In genomic region chr5:76412511-76412910, GRCh38 we compare ENCODE assay signal across 19 cellular contexts.
"Had no signal": no experiment of that assay in that cellular context is flagged by ENCODE, and none has a peak within 500 bp of the region (broad histone marks: within the 10 kb centered on the region; RNA-seq: fewer than 3 reads in every experiment).

No MANE protein-coding gene starts in this region.

- H3K27ac Mint-ChIP-seq: stimulated activated memory B cell treated with anti-CD40 and anti-IgM and Interleukin-4, amounts not matched to agents 10 μg/mL and 1 μg/mL and 100 μg/mL, for 72 hours had no signal

- H3K36me3 ChIP-seq: esophagus muscularis mucosa, gastroesophageal sphincter, spleen, tibial nerve, upper lobe of right lung, vagina had no signal

- ATAC-seq: gastroesophageal sphincter; naive thymus-derived CD4-positive, alpha-beta T cell; sciatic nerve; stimulated activated memory B cell treated with anti-CD40 and anti-IgM and Interleukin-4, amounts not matched to agents 10 μg/mL and 1 μg/mL and 100 μg/mL, for 72 hours; upper lobe of right lung had no signal

- H3K27ac ChIP-seq: epithelial cell of prostate, esophagus muscularis mucosa, gastroesophageal sphincter, spleen, testis, tibial nerve, upper lobe of right lung, vagina had no signal

- H3K9me3 ChIP-seq: esophagus muscularis mucosa, gastroesophageal sphincter, spleen, testis, tibial nerve, upper lobe of right lung, vagina had no signal

- H3K9me3 Mint-ChIP-seq: neural crest cell; stimulated activated naive CD8-positive, alpha-beta T cell treated with anti-CD3 and anti-CD28 coated beads, Interleukin-15, Interleukin-2, amounts not matched to agents 100 ng/mL and 50 ng/mL, for 24 hours had no signal

- H3K36me3 Mint-ChIP-seq: stimulated activated memory B cell treated with anti-CD40 and anti-IgM and Interleukin-4, amounts not matched to agents 10 μg/mL and 1 μg/mL and 100 μg/mL, for 72 hours had no signal

- H3K27me3 Mint-ChIP-seq: naive thymus-derived CD4-positive, alpha-beta T cell; stimulated activated memory B cell treated with anti-CD40 and anti-IgM and Interleukin-4, amounts not matched to agents 10 μg/mL and 1 μg/mL and 100 μg/mL, for 72 hours; stimulated activated naive CD8-positive, alpha-beta T cell treated with anti-CD3 and anti-CD28 coated beads, Interleukin-15, Interleukin-2, amounts not matched to agents 100 ng/mL and 50 ng/mL, for 24 hours had no signal

- H3K4me3 ChIP-seq: esophagus muscularis mucosa, gastroesophageal sphincter, spleen, testis, tibial nerve, upper lobe of right lung, vagina had no signal

- H3K4me3 Mint-ChIP-seq: naive thymus-derived CD4-positive, alpha-beta T cell; neural crest cell; stimulated activated memory B cell treated with anti-CD40 and anti-IgM and Interleukin-4, amounts not matched to agents 10 μg/mL and 1 μg/mL and 100 μg/mL, for 72 hours; stimulated activated naive CD8-positive, alpha-beta T cell treated with anti-CD3 and anti-CD28 coated beads, Interleukin-15, Interleukin-2, amounts not matched to agents 100 ng/mL and 50 ng/mL, for 24 hours had no signal

- H3K4me1 ChIP-seq: gastroesophageal sphincter, testis, vagina had no signal

- H3K27me3 ChIP-seq: esophagus muscularis mucosa, gastroesophageal sphincter, spleen, testis, tibial nerve, upper lobe of right lung, vagina had no signal

- H3K4me1 Mint-ChIP-seq: neural crest cell had no signal

- DNase-seq: effector memory CD4-positive, alpha-beta T cell; mesendoderm; naive thymus-derived CD4-positive, alpha-beta T cell; posterior cingulate gyrus; spleen; stimulated activated CD4-positive, alpha-beta T cell treated with anti-CD3 and anti-CD28 coated beads, Interleukin-15, amount 100 ng/mL, for 24 hours; stimulated activated CD4-positive, alpha-beta T cell treated with anti-CD3 and anti-CD28 coated beads, Interleukin-1b, Interleukin-23, amount 100 ng/mL, for 48 hours; stimulated activated CD4-positive, alpha-beta T cell treated with anti-CD3 and anti-CD28 coated beads, Interleukin-4, amount 100 ng/mL, for 24 hours; testis; upper lobe of right lung had no signal
